In genomic region chr16:69108905-69109252, GRCh38 we compare ENCODE assay signal across 1 cellular context.
TF ChIP-seq lines count a peak whose summit lies in the region.

No MANE protein-coding gene starts in this region.

TF ChIP-seq in H1, 55 proteins besides CTCF, POLR2A, EP300 and RAD21:
- TF ChIP-seq HDAC6 (IDR thresholded peaks at IDR 0.05; ENCODE audit: low read depth, low read length): no peak
- TF ChIP-seq POU5F1 (IDR thresholded peaks at IDR 0.05; ENCODE audit: low read depth, low read length): no peak
- no peak for TF ChIP-seq TEAD4 (IDR thresholded peaks at IDR 0.05; ENCODE audit: low read depth, low read length)
- no peak for TF ChIP-seq SRF (IDR thresholded peaks at IDR 0.05; ENCODE audit: low read depth, low read length)
- TF ChIP-seq HDAC2 (IDR thresholded peaks at IDR 0.05; ENCODE audit: borderline replicate concordance in 1 of 2, low read depth in 2 of 2, low read length in 2 of 2): no peak
- no peak for TF ChIP-seq SP1 (IDR thresholded peaks at IDR 0.05; ENCODE audit: low read depth, low read length)
